In the genomic region with DNA sequence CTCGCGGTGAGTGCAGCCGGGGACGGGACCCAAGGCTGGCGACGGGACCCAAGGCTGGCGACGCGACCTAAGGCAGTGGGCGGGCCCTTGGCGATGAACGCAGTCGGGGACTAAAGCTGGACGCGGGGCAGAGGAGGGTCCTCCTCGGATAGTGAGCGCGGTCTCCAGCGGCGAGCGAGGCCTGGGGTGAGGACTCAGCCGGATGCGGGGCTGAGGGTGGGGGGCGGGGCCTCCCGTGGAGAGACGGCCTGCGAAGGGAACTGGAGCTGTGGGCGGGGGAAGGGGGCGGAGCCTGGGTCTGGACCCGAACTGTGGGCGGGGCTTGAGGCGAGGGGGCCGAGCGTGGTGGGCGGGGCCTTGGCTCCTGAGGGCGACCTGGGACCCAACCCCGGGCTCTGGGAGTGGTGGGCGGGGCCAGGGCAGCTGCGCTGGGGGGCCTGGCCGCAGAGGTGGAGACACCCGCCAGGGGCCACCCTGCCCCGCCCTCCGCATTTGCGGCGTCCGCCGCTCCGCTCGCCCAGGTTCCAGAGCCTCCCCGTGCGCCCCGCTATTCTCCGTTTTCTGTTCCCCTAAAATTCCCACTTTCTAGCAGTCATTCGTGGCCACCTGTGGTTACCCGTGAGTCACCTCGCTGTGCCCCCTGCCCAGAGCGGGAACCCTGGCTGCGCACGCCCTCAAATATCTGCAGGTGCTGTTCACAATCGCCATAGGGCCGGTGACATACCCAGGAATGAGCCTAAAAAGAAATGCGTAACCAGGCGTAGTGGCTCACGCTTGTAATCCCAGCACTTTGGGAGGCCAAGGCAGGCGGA, we compare ENCODE assay signal across 1 cellular context.
A peak's percentile ranks its signal among the peaks of the same experiment; 100 is the strongest.
TF ChIP-seq lines count a peak whose summit lies in the region.

No MANE protein-coding gene starts in this region.

TF ChIP-seq in K562, 482 proteins besides CTCF, POLR2A, EP300 and RAD21 (continues in another document):
- TF ChIP-seq CCNT2 (IDR thresholded peaks at IDR 0.05; ENCODE audit: borderline replicate concordance, extremely low read depth, insufficient read length, low read depth, low read length) (peak; percentile 56), EZH2 (IDR thresholded peaks at IDR 0.05; ENCODE audit: borderline replicate concordance, low read depth, low read length) (no peak), RNF2 (IDR thresholded peaks at IDR 0.05) (no peak), YY1 (IDR thresholded peaks at IDR 0.05; ENCODE audit: borderline replicate concordance in 1 of 3, control insufficient read depth in 1 of 3, extremely low read depth in 1 of 3, insufficient read depth in 3 of 3, insufficient read length in 1 of 3, insufficient replicate concordance in 2 of 3, low read depth in 1 of 3, low read length in 2 of 3) (no peak), BRD9 (IDR thresholded peaks at IDR 0.05; ENCODE audit: low read depth, partially characterized antibody) (no peak), RBBP5 (IDR thresholded peaks at IDR 0.05; ENCODE audit: borderline replicate concordance, insufficient read depth, low read length, poor library complexity, severe bottlenecking) (no peak), MCM5 (IDR thresholded peaks at IDR 0.05; ENCODE audit: low read depth) (no peak), RFX1 (IDR thresholded peaks at IDR 0.05) (no peak), SAP30 (IDR thresholded peaks at IDR 0.05; ENCODE audit: borderline replicate concordance, insufficient read depth, low read depth, low read length, poor library complexity, severe bottlenecking) (no peak), ZFP36 (IDR thresholded peaks at IDR 0.05; ENCODE audit: low read depth, low read length, partially characterized antibody) (no peak), FOXK2 (conservative IDR thresholded peaks at IDR 0.05 in 1 of 2, IDR thresholded peaks at IDR 0.05 in 1 of 2; ENCODE audit: low read depth in 2 of 2) (no peak), KDM2B (CRISPR knock-in tag; IDR thresholded peaks at IDR 0.05) (peak; percentile 57; the same call in 1 of the 2 replicates), SREBF2 (CRISPR knock-in tag; IDR thresholded peaks at IDR 0.05) (no peak), SREBF1 (IDR thresholded peaks at IDR 0.05; ENCODE audit: borderline replicate concordance, low read depth, low read length) (no peak), TEAD4 (IDR thresholded peaks at IDR 0.05; ENCODE audit: low read length) (no peak), TEAD4 (CRISPR knock-in tag; IDR thresholded peaks at IDR 0.05; ENCODE audit: borderline replicate concordance) (no peak), SETDB1 (IDR thresholded peaks at IDR 0.05; ENCODE audit: low read length) (no peak), TAF15 (IDR thresholded peaks at IDR 0.05; ENCODE audit: low read depth, low read length) (no peak), PRPF4 (IDR thresholded peaks at IDR 0.05; ENCODE audit: insufficient read depth, low read depth, low read length, poor library complexity, severe bottlenecking) (no peak), CEBPG (CRISPR knock-in tag; IDR thresholded peaks at IDR 0.05) (no peak), CEBPG (tag; conservative IDR thresholded peaks at IDR 0.05 in 1 of 2, IDR thresholded peaks at IDR 0.05 in 1 of 2) (no peak), MAFG (tag; conservative IDR thresholded peaks at IDR 0.05) (no peak), RFX7 (CRISPR knock-in tag; IDR thresholded peaks at IDR 0.05) (no peak), NFIC (IDR thresholded peaks at IDR 0.05) (0 out of 2 replicates have a peak, but pooled peaks have one; percentile 4), ARHGAP35 (IDR thresholded peaks at IDR 0.05; ENCODE audit: partially characterized antibody) (no peak), ELF2 (CRISPR knock-in tag; IDR thresholded peaks at IDR 0.05) (no peak), CEBPB (tag; IDR thresholded peaks at IDR 0.05) (no peak), PHB2 (IDR thresholded peaks at IDR 0.05; ENCODE audit: low read depth) (0 out of 2 replicates have a peak, but pooled peaks have one; percentile 22), HCFC1 (IDR thresholded peaks at IDR 0.05; ENCODE audit: low read depth, low read length) (no peak), SAFB (IDR thresholded peaks at IDR 0.05; ENCODE audit: borderline replicate concordance, low read depth, low read length) (no peak), RHOXF2B (CRISPR knock-in tag; conservative IDR thresholded peaks at IDR 0.05) (no peak), PHTF2 (CRISPR knock-in tag; IDR thresholded peaks at IDR 0.05) (no peak), SMARCB1 (IDR thresholded peaks at IDR 0.05; ENCODE audit: insufficient read length, low read depth) (no peak), OTX1 (CRISPR knock-in tag; IDR thresholded peaks at IDR 0.05) (0 out of 2 replicates have a peak, but pooled peaks have one; percentile 9), ZNF12 (CRISPR knock-in tag; IDR thresholded peaks at IDR 0.05) (no peak), HNRNPK (IDR thresholded peaks at IDR 0.05; ENCODE audit: low read depth, low read length, poor library complexity, severe bottlenecking) (no peak), ADNP (tag; IDR thresholded peaks at IDR 0.05) (no peak), NCOA6 (IDR thresholded peaks at IDR 0.05) (no peak)
- TF ChIP-seq, protein P1, sequence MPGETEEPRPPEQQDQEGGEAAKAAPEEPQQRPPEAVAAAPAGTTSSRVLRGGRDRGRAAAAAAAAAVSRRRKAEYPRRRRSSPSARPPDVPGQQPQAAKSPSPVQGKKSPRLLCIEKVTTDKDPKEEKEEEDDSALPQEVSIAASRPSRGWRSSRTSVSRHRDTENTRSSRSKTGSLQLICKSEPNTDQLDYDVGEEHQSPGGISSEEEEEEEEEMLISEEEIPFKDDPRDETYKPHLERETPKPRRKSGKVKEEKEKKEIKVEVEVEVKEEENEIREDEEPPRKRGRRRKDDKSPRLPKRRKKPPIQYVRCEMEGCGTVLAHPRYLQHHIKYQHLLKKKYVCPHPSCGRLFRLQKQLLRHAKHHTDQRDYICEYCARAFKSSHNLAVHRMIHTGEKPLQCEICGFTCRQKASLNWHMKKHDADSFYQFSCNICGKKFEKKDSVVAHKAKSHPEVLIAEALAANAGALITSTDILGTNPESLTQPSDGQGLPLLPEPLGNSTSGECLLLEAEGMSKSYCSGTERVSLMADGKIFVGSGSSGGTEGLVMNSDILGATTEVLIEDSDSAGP (CRISPR knock-in tag; IDR thresholded peaks at IDR 0.05): no peak
- TF ChIP-seq, protein P2, sequence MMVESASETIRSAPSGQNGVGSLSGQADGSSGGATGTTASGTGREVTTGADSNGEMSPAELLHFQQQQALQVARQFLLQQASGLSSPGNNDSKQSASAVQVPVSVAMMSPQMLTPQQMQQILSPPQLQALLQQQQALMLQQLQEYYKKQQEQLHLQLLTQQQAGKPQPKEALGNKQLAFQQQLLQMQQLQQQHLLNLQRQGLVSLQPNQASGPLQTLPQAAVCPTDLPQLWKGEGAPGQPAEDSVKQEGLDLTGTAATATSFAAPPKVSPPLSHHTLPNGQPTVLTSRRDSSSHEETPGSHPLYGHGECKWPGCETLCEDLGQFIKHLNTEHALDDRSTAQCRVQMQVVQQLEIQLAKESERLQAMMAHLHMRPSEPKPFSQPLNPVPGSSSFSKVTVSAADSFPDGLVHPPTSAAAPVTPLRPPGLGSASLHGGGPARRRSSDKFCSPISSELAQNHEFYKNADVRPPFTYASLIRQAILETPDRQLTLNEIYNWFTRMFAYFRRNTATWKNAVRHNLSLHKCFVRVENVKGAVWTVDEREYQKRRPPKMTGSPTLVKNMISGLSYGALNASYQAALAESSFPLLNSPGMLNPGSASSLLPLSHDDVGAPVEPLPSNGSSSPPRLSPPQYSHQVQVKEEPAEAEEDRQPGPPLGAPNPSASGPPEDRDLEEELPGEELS (CRISPR knock-in tag; IDR thresholded peaks at IDR 0.05; ENCODE audit: borderline replicate concordance): no peak
- TF ChIP-seq, protein P3, sequence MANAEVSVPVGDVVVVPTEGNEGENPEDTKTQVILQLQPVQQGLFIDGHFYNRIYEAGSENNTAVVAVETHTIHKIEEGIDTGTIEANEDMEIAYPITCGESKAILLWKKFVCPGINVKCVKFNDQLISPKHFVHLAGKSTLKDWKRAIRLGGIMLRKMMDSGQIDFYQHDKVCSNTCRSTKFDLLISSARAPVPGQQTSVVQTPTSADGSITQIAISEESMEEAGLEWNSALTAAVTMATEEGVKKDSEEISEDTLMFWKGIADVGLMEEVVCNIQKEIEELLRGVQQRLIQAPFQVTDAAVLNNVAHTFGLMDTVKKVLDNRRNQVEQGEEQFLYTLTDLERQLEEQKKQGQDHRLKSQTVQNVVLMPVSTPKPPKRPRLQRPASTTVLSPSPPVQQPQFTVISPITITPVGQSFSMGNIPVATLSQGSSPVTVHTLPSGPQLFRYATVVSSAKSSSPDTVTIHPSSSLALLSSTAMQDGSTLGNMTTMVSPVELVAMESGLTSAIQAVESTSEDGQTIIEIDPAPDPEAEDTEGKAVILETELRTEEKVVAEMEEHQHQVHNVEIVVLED (CRISPR knock-in tag; IDR thresholded peaks at IDR 0.05): no peak
- TF ChIP-seq, protein P4, sequence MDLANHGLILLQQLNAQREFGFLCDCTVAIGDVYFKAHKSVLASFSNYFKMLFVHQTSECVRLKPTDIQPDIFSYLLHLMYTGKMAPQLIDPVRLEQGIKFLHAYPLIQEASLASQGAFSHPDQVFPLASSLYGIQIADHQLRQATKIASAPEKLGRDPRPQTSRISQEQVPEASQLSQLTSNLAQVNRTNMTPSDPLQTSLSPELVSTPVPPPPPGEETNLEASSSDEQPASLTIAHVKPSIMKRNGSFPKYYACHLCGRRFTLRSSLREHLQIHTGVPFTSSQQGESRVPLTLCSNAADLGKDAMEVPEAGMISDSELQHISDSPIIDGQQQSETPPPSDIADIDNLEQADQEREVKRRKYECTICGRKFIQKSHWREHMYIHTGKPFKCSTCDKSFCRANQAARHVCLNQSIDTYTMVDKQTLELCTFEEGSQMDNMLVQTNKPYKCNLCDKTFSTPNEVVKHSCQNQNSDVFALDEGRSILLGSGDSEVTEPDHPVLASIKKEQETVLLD (IDR thresholded peaks at IDR 0.05): peak; percentile 39; the same call in 1 of the 2 replicates
- TF ChIP-seq, protein P5, sequence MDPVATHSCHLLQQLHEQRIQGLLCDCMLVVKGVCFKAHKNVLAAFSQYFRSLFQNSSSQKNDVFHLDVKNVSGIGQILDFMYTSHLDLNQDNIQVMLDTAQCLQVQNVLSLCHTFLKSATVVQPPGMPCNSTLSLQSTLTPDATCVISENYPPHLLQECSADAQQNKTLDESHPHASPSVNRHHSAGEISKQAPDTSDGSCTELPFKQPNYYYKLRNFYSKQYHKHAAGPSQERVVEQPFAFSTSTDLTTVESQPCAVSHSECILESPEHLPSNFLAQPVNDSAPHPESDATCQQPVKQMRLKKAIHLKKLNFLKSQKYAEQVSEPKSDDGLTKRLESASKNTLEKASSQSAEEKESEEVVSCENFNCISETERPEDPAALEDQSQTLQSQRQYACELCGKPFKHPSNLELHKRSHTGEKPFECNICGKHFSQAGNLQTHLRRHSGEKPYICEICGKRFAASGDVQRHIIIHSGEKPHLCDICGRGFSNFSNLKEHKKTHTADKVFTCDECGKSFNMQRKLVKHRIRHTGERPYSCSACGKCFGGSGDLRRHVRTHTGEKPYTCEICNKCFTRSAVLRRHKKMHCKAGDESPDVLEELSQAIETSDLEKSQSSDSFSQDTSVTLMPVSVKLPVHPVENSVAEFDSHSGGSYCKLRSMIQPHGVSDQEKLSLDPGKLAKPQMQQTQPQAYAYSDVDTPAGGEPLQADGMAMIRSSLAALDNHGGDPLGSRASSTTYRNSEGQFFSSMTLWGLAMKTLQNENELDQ (CRISPR knock-in tag; IDR thresholded peaks at IDR 0.05; ENCODE audit: borderline replicate concordance): no peak
- TF ChIP-seq, protein P6, sequence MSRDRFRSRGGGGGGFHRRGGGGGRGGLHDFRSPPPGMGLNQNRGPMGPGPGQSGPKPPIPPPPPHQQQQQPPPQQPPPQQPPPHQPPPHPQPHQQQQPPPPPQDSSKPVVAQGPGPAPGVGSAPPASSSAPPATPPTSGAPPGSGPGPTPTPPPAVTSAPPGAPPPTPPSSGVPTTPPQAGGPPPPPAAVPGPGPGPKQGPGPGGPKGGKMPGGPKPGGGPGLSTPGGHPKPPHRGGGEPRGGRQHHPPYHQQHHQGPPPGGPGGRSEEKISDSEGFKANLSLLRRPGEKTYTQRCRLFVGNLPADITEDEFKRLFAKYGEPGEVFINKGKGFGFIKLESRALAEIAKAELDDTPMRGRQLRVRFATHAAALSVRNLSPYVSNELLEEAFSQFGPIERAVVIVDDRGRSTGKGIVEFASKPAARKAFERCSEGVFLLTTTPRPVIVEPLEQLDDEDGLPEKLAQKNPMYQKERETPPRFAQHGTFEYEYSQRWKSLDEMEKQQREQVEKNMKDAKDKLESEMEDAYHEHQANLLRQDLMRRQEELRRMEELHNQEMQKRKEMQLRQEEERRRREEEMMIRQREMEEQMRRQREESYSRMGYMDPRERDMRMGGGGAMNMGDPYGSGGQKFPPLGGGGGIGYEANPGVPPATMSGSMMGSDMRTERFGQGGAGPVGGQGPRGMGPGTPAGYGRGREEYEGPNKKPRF (IDR thresholded peaks at IDR 0.05; ENCODE audit: low read depth, low read length): no peak
- TF ChIP-seq, protein P7, sequence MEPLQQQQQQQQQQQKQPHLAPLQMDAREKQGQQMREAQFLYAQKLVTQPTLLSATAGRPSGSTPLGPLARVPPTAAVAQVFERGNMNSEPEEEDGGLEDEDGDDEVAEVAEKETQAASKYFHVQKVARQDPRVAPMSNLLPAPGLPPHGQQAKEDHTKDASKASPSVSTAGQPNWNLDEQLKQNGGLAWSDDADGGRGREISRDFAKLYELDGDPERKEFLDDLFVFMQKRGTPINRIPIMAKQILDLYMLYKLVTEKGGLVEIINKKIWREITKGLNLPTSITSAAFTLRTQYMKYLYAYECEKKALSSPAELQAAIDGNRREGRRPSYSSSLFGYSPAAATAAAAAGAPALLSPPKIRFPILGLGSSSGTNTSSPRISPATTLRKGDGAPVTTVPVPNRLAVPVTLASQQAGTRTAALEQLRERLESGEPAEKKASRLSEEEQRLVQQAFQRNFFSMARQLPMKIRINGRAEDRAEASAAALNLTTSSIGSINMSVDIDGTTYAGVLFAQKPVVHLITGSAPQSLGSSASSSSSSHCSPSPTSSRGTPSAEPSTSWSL (CRISPR knock-in tag; IDR thresholded peaks at IDR 0.05; ENCODE audit: borderline replicate concordance): no peak
